ENCODE assay signal across 22 cellular contexts in genomic region chr5:131521252-131521651, GRCh38.
DNase-seq lines count a peak whose midpoint lies in the region; ATAC-seq and TF ChIP-seq lines count a peak whose summit lies in the region.
"Had no signal": no experiment of that assay in that cellular context is flagged by ENCODE, and none has a peak within 500 bp of the region (broad histone marks: within the 10 kb centered on the region; RNA-seq: fewer than 3 reads in every experiment).

No MANE protein-coding gene starts in this region.

- TF ChIP-seq CTCF in Calu3 (IDR thresholded peaks at IDR 0.05; ENCODE audit: unreplicated experiment) = no peak

- no peaks in the 10 kb centered on the region for H3K9me3 Mint-ChIP-seq in Calu3 (ENCODE audit: low read depth, unreplicated experiment)
- H3K9me3 Mint-ChIP-seq: brain; stimulated activated naive CD8-positive, alpha-beta T cell treated with anti-CD3 and anti-CD28 coated beads, Interleukin-15, amount 100 ng/mL, for 72 hours had no signal

- CTCF ChIA-PET in Calu3 (lab: Charles Lee) = interaction anchor here (1.4 kb wide), 1 partner anchor 487 kb away, joined by 3 read pairs; no protein-coding TSS in a partner anchor

- DNase-seq in AG20443 (ENCODE audit: low spot score) (peak; percentile 11), HS-5 (ENCODE audit: low read depth) (peak; percentile 53), amniotic epithelial cell (ENCODE audit: low read depth) (peak; percentile 65), glomerular visceral epithelial cell (ENCODE audit: extremely low spot score) (peak; percentile 48), Calu3 (no peak)
- DNase-seq in stimulated activated naive CD8-positive, alpha-beta T cell treated with anti-CD3 and anti-CD28 coated beads, Interleukin-15, Interleukin-2, amounts not matched to agents 100 U/mL and 50 U/mL, for 24 hours = no peak
- DNase-seq: activated CD4-positive, alpha-beta T cell treated with anti-CD3 and anti-CD28 coated beads for 36 hours; activated CD8-positive, alpha-beta memory T cell treated with anti-CD3 and anti-CD28 coated beads, Interleukin-2, amount 50 U/mL, for 48 hours; activated gamma-delta T cell treated with Interleukin-2 at 50 U/mL for 16 hours; COR-L47; dorsolateral prefrontal cortex; naive thymus-derived CD4-positive, alpha-beta T cell; NCI-H146; NCI-H748 treated with DMSO at 0.1 percent for 48 hours; pancreas; stimulated activated naive CD8-positive, alpha-beta T cell treated with anti-CD3 and anti-CD28 coated beads, Interleukin-15, amount 100 ng/mL, for 72 hours; T1000 had no signal

- H3K27ac Mint-ChIP-seq in Calu3 (ENCODE audit: unreplicated experiment) = no peak overlapping the region
- H3K27ac Mint-ChIP-seq: activated CD4-positive, alpha-beta T cell treated with anti-CD3 and anti-CD28 coated beads for 36 hours; stimulated activated naive CD8-positive, alpha-beta T cell treated with anti-CD3 and anti-CD28 coated beads, Interleukin-15, amount 100 ng/mL, for 72 hours had no signal

- H3K36me3 Mint-ChIP-seq in Calu3 (ENCODE audit: insufficient read depth, unreplicated experiment) = peaks cover 7% of the 10 kb centered on the region

- BruUV-seq in Calu3 (replicated peaks; lab: Mats Ljungman, UMichigan) = no TSS peak

- intact Hi-C loops in Calu3 (cut with micrococcal nuclease; ENCODE audit: unreplicated experiment) = no loop called here

- no peak overlapping the region for H3K4me3 Mint-ChIP-seq in Calu3 (ENCODE audit: low read depth, unreplicated experiment)
- H3K4me3 Mint-ChIP-seq: activated CD4-positive, alpha-beta T cell treated with anti-CD3 and anti-CD28 coated beads for 36 hours; stimulated activated naive CD8-positive, alpha-beta T cell treated with anti-CD3 and anti-CD28 coated beads, Interleukin-15, amount 100 ng/mL, for 72 hours had no signal

- no peaks in the 10 kb centered on the region for H3K27me3 Mint-ChIP-seq in Calu3 (ENCODE audit: unreplicated experiment)
- H3K27me3 Mint-ChIP-seq: activated CD4-positive, alpha-beta T cell treated with anti-CD3 and anti-CD28 coated beads for 36 hours; brain; naive thymus-derived CD4-positive, alpha-beta T cell; stimulated activated naive CD8-positive, alpha-beta T cell treated with anti-CD3 and anti-CD28 coated beads, Interleukin-15, amount 100 ng/mL, for 72 hours had no signal

- ATAC-seq in HG03135 (IDR thresholded peaks at IDR 0.05; ENCODE audit: unreplicated experiment) (no peak), HG03139 (IDR thresholded peaks at IDR 0.05; ENCODE audit: unreplicated experiment) (no peak)
- no peak for ATAC-seq in stimulated activated naive CD8-positive, alpha-beta T cell treated with anti-CD3 and anti-CD28 coated beads, Interleukin-15, Interleukin-2, amounts not matched to agents 100 U/mL and 50 U/mL, for 24 hours
- ATAC-seq: activated CD4-positive, alpha-beta T cell treated with anti-CD3 and anti-CD28 coated beads for 36 hours; esophagus mucosa; naive thymus-derived CD4-positive, alpha-beta T cell; pancreas; sciatic nerve; stimulated activated naive CD8-positive, alpha-beta T cell treated with anti-CD3 and anti-CD28 coated beads, Interleukin-15, amount 100 ng/mL, for 72 hours had no signal

- no peaks in the 10 kb centered on the region for H3K4me1 Mint-ChIP-seq in Calu3 (ENCODE audit: low read depth, unreplicated experiment)

Comparison
In these comparisons a context has a peak if more than half of its experiments do, and no peak if none do; other contexts are left out.
1. DNase-seq: peak in AG20443 (single experiment), HS-5 (single experiment), amniotic epithelial cell (single experiment) and glomerular visceral epithelial cell (single experiment); none in Calu3 (single experiment) and stimulated activated naive CD8-positive, alpha-beta T cell treated with anti-CD3 and anti-CD28 coated beads, Interleukin-15, Interleukin-2, amounts not matched to agents 100 U/mL and 50 U/mL, for 24 hours (single experiment).